In the genomic region with DNA sequence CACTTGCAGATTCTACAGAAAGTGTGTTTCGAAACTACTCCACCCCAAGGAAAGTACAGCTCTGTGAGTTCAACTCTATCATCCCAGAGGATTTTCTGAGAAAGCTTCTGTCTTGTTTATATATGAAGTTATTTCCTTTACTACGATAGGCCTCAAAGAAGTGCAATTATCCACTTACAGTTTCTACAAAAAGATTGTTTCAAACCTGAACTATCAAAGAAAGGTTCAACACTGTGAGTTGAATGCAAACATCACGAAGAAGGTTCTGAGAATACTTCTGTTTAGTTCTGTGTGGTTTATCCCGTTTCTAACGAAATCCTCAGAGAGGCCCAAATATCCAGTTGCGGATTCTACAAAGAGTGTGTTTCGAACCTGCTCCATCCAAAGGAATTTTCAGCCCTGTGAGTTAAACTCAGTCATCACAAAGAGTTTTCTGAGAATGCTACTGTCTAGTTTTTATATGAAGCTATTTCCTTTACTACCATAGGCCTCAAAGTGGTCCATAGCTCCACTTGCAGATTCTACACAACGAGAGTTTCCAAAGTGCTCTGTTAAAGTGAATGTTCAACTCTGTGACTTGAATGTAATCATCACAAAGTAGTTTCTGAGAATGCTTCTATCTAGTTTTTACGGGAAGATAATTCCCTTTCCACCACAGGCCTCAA, we compare ENCODE assay signal across 8 cellular contexts.
DNase-seq lines count a peak whose midpoint lies in the region; ATAC-seq and TF ChIP-seq lines count a peak whose summit lies in the region.
"Not testable (repeated sequence)": the region's sequence is repeated elsewhere in the genome, so short reads cannot be mapped to it uniquely, and the experiment has no call there.

No MANE protein-coding gene starts in this region.

- not testable (repeated sequence) for H4K20me1 ChIP-seq in PC-3 (ENCODE audit: low read length)

- TF ChIP-seq CTCF in PC-3 (conservative IDR thresholded peaks at IDR 0.05; ENCODE audit: low read depth, low read length); lung (IDR thresholded peaks at IDR 0.05; ENCODE audit: control extremely low read depth, extremely low read depth); upper lobe of left lung (IDR thresholded peaks at IDR 0.05): not testable (repeated sequence)

- not testable (repeated sequence) for H3K9ac ChIP-seq in PC-3 (ENCODE audit: low read length)

- POLR2A ChIA-PET in PC-3 (lab: Charles Lee; ENCODE audit: unreplicated experiment) = not testable (repeated sequence)

- not testable (repeated sequence) for H3F3A ChIP-seq in PC-3 (ENCODE audit: low read length, unreplicated experiment)

- not testable (repeated sequence) for H3K4me1 ChIP-seq in PC-3 (ENCODE audit: insufficient read depth, low read length); lung (ENCODE audit: control insufficient read depth in 2 of 2, insufficient read depth in 2 of 2, low read length in 2 of 2); upper lobe of left lung

- H3K27ac ChIP-seq in PC-3 (ENCODE audit: low read length); lung (ENCODE audit: low read depth in 1 of 2, low read length in 1 of 2); upper lobe of left lung: not testable (repeated sequence)

- not testable (repeated sequence) for H3K4me3 Mint-ChIP-seq in central memory CD8-positive, alpha-beta T cell

- TF ChIP-seq EP300 in upper lobe of left lung (IDR thresholded peaks at IDR 0.05) = not testable (repeated sequence)

- H3K4me1 Mint-ChIP-seq in central memory CD8-positive, alpha-beta T cell = not testable (repeated sequence)

- H3K27ac Mint-ChIP-seq in central memory CD8-positive, alpha-beta T cell (ENCODE audit: low read depth) = not testable (repeated sequence)

- TF ChIP-seq POLR2A in upper lobe of left lung (IDR thresholded peaks at IDR 0.05) = not testable (repeated sequence)

- not testable (repeated sequence) for H3K9me2 ChIP-seq in PC-3 (replicated peaks; ENCODE audit: low read length)

- not testable (repeated sequence) for BruUV-seq in PC-3 (replicated peaks; lab: Mats Ljungman, UMichigan)

- H3K36me3 ChIP-seq in PC-3 (ENCODE audit: low read depth, low read length); lung (ENCODE audit: control insufficient read depth in 2 of 2, insufficient read depth in 2 of 2, low read length in 2 of 2); upper lobe of left lung: not testable (repeated sequence)

- ATAC-seq in GM18870 (IDR thresholded peaks at IDR 0.05; ENCODE audit: unreplicated experiment) (peak; percentile 61), GM21367 (IDR thresholded peaks at IDR 0.05; ENCODE audit: unreplicated experiment) (peak; percentile 61), HG02623 (IDR thresholded peaks at IDR 0.05; ENCODE audit: unreplicated experiment) (peak; percentile 61), HG03095 (IDR thresholded peaks at IDR 0.05; ENCODE audit: unreplicated experiment) (peak; percentile 67), PC-3 (peak; percentile 60), lung (ENCODE audit: insufficient read depth, low FRiP score) (peak; percentile 60), upper lobe of left lung (ENCODE audit: low FRiP score in 2 of 2) (peak; percentile 82 to 94)
- ATAC-seq in central memory CD8-positive, alpha-beta T cell (replicated peaks; ENCODE audit: extremely low read depth, poor library complexity, severe bottlenecking) = peak; percentile 31

- not testable (repeated sequence) for H3K4me2 ChIP-seq in PC-3 (ENCODE audit: low read length)

- H3K4me3 ChIP-seq in PC-3 (ENCODE audit: low read length); lung; upper lobe of left lung: not testable (repeated sequence)

- H3K27me3 ChIP-seq in PC-3 (ENCODE audit: low read length); lung (ENCODE audit: control insufficient read depth, insufficient read depth); upper lobe of left lung: not testable (repeated sequence)

- DNase-seq in PC-3; central memory CD8-positive, alpha-beta T cell (ENCODE audit: low spot score in 2 of 2); lung (ENCODE audit: low spot score); upper lobe of left lung: not testable (repeated sequence)

- not testable (repeated sequence) for H3K27me3 Mint-ChIP-seq in central memory CD8-positive, alpha-beta T cell

- H2AFZ ChIP-seq in PC-3 (ENCODE audit: low read length) = not testable (repeated sequence)

- intact Hi-C loops in PC-3 (cut with micrococcal nuclease) = not testable (repeated sequence)

- H3K36me3 Mint-ChIP-seq in central memory CD8-positive, alpha-beta T cell (ENCODE audit: insufficient read depth) = not testable (repeated sequence)

- WGBS in lung, 2 donors = 65 to 85% methylated on average over 1 to 4 of the region's 9 CpGs
- WGBS in upper lobe of left lung, 2 donors = 36 to 73% methylated on average over 2 to 7 of the region's 9 CpGs

- not testable (repeated sequence) for H3K9me3 ChIP-seq in PC-3 (ENCODE audit: low read length)
- H3K9me3 ChIP-seq in lung (ENCODE audit: control insufficient read depth in 2 of 2, insufficient read depth in 1 of 2, low read length in 1 of 2) = peaks cover 0 to 13% of the 10 kb centered on the region in 2 donors
- peaks cover 0 to 28% (median 13%) of the 10 kb centered on the region in 4 donors for H3K9me3 ChIP-seq in upper lobe of left lung

- CTCF ChIA-PET in PC-3 (lab: Charles Lee) = not testable (repeated sequence)

- not testable (repeated sequence) for H3K9me3 Mint-ChIP-seq in central memory CD8-positive, alpha-beta T cell

- not testable (repeated sequence) for H3K79me2 ChIP-seq in PC-3 (ENCODE audit: low read length)

Comparison
In these comparisons a context has a peak if more than half of its experiments do, and no peak if none do; other contexts are left out.
1. ATAC-seq: peak in every context shown above with its lines; median percentile 88 in upper lobe of left lung; 67 in HG03095; 61 in GM18870; 61 in GM21367; 61 in HG02623; 60 in PC-3; 60 in lung; 31 in central memory CD8-positive, alpha-beta T cell.